ENCODE assay signal across 10 cellular contexts in the genomic region with DNA sequence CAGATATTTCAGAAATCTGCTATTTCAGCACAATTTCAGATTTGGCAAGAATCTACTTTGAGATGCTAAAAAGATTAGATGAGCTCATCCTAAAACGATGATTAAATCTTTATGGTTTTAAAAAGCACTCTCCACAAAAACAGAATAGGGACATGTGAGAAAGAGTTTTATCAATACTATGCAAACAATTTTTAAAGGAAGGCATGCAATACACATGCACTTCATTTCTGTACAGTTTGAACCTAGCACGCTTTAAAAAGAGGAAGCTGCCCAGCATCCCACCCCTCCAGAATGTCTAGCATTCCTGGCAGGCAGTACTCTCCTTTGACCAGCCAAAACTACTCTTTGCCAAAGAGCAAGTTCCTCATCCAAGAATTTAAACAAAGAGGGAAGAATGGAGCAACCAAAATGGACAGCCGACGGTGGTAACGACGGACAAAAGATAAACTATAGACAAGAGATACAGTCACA. TPM values are rescaled to one million over a fixed set of nuclear protein-coding genes. Genes with fewer than 3 reads are reported as not detected.
A peak's percentile ranks its signal among the peaks of the same experiment; 100 is the strongest.
DNase-seq lines count a peak whose midpoint lies in the region; ATAC-seq, FAIRE-seq and TF ChIP-seq lines count a peak whose summit lies in the region.
"Had no signal": no experiment of that assay in that cellular context is flagged by ENCODE, and none has a peak within 500 bp of the region (broad histone marks: within the 10 kb centered on the region; RNA-seq: fewer than 3 reads in every experiment).

No MANE protein-coding gene starts in this region.

- H2AFZ ChIP-seq in neural cell (ENCODE audit: low read depth, low read length), result no peak overlapping the region

- H3F3A ChIP-seq in neural cell (ENCODE audit: insufficient read depth, low read length, poor library complexity, severe bottlenecking), result no peaks in the 10 kb centered on the region

- H3K9me3 ChIP-seq in BE2C (no peaks in the 10 kb centered on the region), neural cell (ENCODE audit: low read length) (no peaks in the 10 kb centered on the region)

- TF ChIP-seq CTCF in BE2C (IDR thresholded peaks at IDR 0.05; ENCODE audit: low read depth, low read length), result no peak
- TF ChIP-seq CTCF in neural cell (IDR thresholded peaks at IDR 0.05; ENCODE audit: poor library complexity, severe bottlenecking), result no peak

- FAIRE-seq in HTR-8/SVneo (lab: Jason Lieb, UNC), result no peak
- FAIRE-seq: GM18507, TTC549 had no signal

- ATAC-seq in GM18858 (IDR thresholded peaks at IDR 0.05; ENCODE audit: unreplicated experiment), result no peak

- H3K36me3 ChIP-seq in BE2C (no peaks in the 10 kb centered on the region; the same call in 1 of the 2 replicates), neural cell (ENCODE audit: insufficient read depth, low read length) (no peaks in the 10 kb centered on the region)

- TF ChIP-seq EP300 in neural cell (conservative IDR thresholded peaks at IDR 0.05; ENCODE audit: poor library complexity, severe bottlenecking), result no peak

- DNase-seq in BE2C (no peak), NCI-H69 (lab: John Stamatoyannopoulos, UW) (peak; percentile 14), epithelial cell of prostate (ENCODE audit: low read depth, low spot score) (no peak), NCI-H2107 treated with DMSO at 0.1 percent for 48 hours (lab: John Stamatoyannopoulos, UW; ENCODE audit: unreplicated experiment) (no peak), HTR-8/SVneo (ENCODE audit: insufficient read length, low spot score) (no peak), anterior cingulate cortex (lab: John Stamatoyannopoulos, UW) (no peak)

- no peak for TF ChIP-seq RAD21 in neural cell (conservative IDR thresholded peaks at IDR 0.05)

- H3K9ac ChIP-seq in neural cell (ENCODE audit: low read length), result no peak overlapping the region

- H3K27ac ChIP-seq in epithelial cell of prostate (peak overlapping the region; percentile 72), neural cell (ENCODE audit: low read length) (no peak overlapping the region)

- H3K4me1 ChIP-seq in BE2C, result no peaks in the 10 kb centered on the region

- no peaks in the 10 kb centered on the region for H3K79me2 ChIP-seq in neural cell (replicated peaks; ENCODE audit: insufficient read depth, low read length)

- H3K4me3 ChIP-seq in BE2C (ENCODE audit: low read depth, low read length) (peak overlapping the region; percentile 71), neural cell (ENCODE audit: low read length) (peak overlapping the region; percentile 81)

- no peaks in the 10 kb centered on the region for H3K9me2 ChIP-seq in neural cell (ENCODE audit: insufficient read depth, low read length)

- no peak overlapping the region for H3K4me2 ChIP-seq in neural cell (ENCODE audit: low read length)

- H3K27me3 ChIP-seq in BE2C (no peaks in the 10 kb centered on the region), neural cell (ENCODE audit: insufficient read depth, low read depth, low read length) (peaks cover 50% of the 10 kb centered on the region)

- H4K20me1 ChIP-seq in neural cell (ENCODE audit: insufficient read depth), result no peaks in the 10 kb centered on the region

TF ChIP-seq in neural cell, 6 proteins besides CTCF, POLR2A, EP300 and RAD21:
- TF ChIP-seq POLR2AphosphoS5 (IDR thresholded peaks at IDR 0.05) (no peak), TAF1 (IDR thresholded peaks at IDR 0.05; ENCODE audit: low read depth) (no peak), MXI1 (conservative IDR thresholded peaks at IDR 0.05; ENCODE audit: poor library complexity, severe bottlenecking) (no peak), SMC3 (conservative IDR thresholded peaks at IDR 0.05; ENCODE audit: poor library complexity) (no peak), EZH2 (IDR thresholded peaks at IDR 0.05; ENCODE audit: borderline replicate concordance, insufficient read depth, low read length, poor library complexity, severe bottlenecking) (no peak)
- TF ChIP-seq, protein P1, sequence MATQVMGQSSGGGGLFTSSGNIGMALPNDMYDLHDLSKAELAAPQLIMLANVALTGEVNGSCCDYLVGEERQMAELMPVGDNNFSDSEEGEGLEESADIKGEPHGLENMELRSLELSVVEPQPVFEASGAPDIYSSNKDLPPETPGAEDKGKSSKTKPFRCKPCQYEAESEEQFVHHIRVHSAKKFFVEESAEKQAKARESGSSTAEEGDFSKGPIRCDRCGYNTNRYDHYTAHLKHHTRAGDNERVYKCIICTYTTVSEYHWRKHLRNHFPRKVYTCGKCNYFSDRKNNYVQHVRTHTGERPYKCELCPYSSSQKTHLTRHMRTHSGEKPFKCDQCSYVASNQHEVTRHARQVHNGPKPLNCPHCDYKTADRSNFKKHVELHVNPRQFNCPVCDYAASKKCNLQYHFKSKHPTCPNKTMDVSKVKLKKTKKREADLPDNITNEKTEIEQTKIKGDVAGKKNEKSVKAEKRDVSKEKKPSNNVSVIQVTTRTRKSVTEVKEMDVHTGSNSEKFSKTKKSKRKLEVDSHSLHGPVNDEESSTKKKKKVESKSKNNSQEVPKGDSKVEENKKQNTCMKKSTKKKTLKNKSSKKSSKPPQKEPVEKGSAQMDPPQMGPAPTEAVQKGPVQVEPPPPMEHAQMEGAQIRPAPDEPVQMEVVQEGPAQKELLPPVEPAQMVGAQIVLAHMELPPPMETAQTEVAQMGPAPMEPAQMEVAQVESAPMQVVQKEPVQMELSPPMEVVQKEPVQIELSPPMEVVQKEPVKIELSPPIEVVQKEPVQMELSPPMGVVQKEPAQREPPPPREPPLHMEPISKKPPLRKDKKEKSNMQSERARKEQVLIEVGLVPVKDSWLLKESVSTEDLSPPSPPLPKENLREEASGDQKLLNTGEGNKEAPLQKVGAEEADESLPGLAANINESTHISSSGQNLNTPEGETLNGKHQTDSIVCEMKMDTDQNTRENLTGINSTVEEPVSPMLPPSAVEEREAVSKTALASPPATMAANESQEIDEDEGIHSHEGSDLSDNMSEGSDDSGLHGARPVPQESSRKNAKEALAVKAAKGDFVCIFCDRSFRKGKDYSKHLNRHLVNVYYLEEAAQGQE (IDR thresholded peaks at IDR 0.05; ENCODE audit: borderline replicate concordance), result no peak

RNA-seq across cellular contexts. Expression of gene ARHGAP29, which starts 1.3 kb away (rescaled TPM):
- 0.22 TPM for polyA plus RNA-seq in BE2C (2012; ENCODE audit: insufficient read depth, insufficient read length, low read depth)
- polyA plus RNA-seq in neural cell, result 1.2 and 1.7 TPM in 2 replicates
- polyA minus RNA-seq in neural cell, result 3.4 and 6.1 TPM in 2 replicates
